In the genomic region with DNA sequence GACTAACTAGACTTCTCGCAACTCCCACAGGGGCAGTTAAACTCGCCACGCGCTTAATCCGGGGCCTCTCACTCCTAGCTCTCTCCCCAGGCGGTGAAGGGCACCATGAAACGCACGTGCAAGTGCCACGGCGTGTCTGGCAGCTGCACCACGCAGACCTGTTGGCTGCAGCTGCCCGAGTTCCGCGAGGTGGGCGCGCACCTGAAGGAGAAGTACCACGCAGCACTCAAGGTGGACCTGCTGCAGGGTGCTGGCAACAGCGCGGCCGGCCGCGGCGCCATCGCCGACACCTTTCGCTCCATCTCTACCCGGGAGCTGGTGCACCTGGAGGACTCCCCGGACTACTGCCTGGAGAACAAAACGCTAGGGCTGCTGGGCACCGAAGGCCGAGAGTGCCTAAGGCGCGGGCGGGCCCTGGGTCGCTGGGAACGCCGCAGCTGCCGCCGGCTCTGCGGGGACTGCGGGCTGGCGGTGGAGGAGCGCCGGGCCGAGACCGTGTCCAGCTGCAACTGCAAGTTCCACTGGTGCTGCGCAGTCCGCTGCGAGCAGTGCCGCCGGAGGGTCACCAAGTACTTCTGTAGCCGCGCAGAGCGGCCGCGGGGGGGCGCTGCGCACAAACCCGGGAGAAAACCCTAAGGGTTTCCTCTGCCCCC, we compare ENCODE assay signal across 1 cellular context.
TF ChIP-seq lines count a peak whose summit lies in the region.

No MANE protein-coding gene starts in this region.

TF ChIP-seq in HepG2, 621 proteins besides CTCF, POLR2A, EP300 and RAD21 (continued from another document and continues in another):
- TF ChIP-seq ZBTB40 (IDR thresholded peaks at IDR 0.05): no peak
- TF ChIP-seq ZBTB40 (CRISPR knock-in tag; IDR thresholded peaks at IDR 0.05): no peak; the same call in 1 of the 2 replicates
- TF ChIP-seq, protein P1, sequence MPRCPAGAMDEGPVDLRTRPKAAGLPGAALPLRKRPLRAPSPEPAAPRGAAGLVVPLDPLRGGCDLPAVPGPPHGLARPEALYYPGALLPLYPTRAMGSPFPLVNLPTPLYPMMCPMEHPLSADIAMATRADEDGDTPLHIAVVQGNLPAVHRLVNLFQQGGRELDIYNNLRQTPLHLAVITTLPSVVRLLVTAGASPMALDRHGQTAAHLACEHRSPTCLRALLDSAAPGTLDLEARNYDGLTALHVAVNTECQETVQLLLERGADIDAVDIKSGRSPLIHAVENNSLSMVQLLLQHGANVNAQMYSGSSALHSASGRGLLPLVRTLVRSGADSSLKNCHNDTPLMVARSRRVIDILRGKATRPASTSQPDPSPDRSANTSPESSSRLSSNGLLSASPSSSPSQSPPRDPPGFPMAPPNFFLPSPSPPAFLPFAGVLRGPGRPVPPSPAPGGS (CRISPR knock-in tag; IDR thresholded peaks at IDR 0.05): 0 out of 2 replicates have a peak, but pooled peaks have one; percentile 58
- peak; percentile 14; the same call in 1 of the 2 replicates for TF ChIP-seq TAF1 (CRISPR knock-in tag; IDR thresholded peaks at IDR 0.05)
- TF ChIP-seq ZNF687 (CRISPR knock-in tag; IDR thresholded peaks at IDR 0.05): peak; percentile 81
- TF ChIP-seq MAF1 (CRISPR knock-in tag; IDR thresholded peaks at IDR 0.05; ENCODE audit: borderline replicate concordance): no peak
- 0 out of 2 replicates have a peak, but pooled peaks have one; percentile 32 for TF ChIP-seq ZMAT3 (CRISPR knock-in tag; conservative IDR thresholded peaks at IDR 0.05)
- 0 out of 2 replicates have a peak, but pooled peaks have one; percentile 25 for TF ChIP-seq ZC3H13 (CRISPR knock-in tag; IDR thresholded peaks at IDR 0.05)
- TF ChIP-seq RCOR2 (CRISPR knock-in tag; IDR thresholded peaks at IDR 0.05): no peak
- TF ChIP-seq MBD4 (IDR thresholded peaks at IDR 0.05; ENCODE audit: borderline replicate concordance, low read length): no peak
- no peak for TF ChIP-seq MIER3 (CRISPR knock-in tag; IDR thresholded peaks at IDR 0.05; ENCODE audit: borderline replicate concordance)
- TF ChIP-seq GATA4 (IDR thresholded peaks at IDR 0.05; ENCODE audit: borderline replicate concordance, low read depth): no peak
- peak; percentile 49; the same call in 1 of the 2 replicates for TF ChIP-seq ZNF790 (CRISPR knock-in tag; IDR thresholded peaks at IDR 0.05; ENCODE audit: borderline replicate concordance)
- TF ChIP-seq, protein P2, sequence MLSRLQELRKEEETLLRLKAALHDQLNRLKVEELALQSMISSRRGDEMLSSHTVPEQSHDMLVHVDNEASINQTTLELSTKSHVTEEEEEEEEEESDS (CRISPR knock-in tag; IDR thresholded peaks at IDR 0.05; ENCODE audit: borderline replicate concordance): 0 out of 2 replicates have a peak, but pooled peaks have one; percentile 31
- TF ChIP-seq PATZ1 (CRISPR knock-in tag; IDR thresholded peaks at IDR 0.05): no peak
- no peak for TF ChIP-seq NFYB (CRISPR knock-in tag; IDR thresholded peaks at IDR 0.05)
- peak; percentile 45; the same call in 1 of the 2 replicates for TF ChIP-seq HDAC1 (CRISPR knock-in tag; IDR thresholded peaks at IDR 0.05)
- TF ChIP-seq, protein P3, sequence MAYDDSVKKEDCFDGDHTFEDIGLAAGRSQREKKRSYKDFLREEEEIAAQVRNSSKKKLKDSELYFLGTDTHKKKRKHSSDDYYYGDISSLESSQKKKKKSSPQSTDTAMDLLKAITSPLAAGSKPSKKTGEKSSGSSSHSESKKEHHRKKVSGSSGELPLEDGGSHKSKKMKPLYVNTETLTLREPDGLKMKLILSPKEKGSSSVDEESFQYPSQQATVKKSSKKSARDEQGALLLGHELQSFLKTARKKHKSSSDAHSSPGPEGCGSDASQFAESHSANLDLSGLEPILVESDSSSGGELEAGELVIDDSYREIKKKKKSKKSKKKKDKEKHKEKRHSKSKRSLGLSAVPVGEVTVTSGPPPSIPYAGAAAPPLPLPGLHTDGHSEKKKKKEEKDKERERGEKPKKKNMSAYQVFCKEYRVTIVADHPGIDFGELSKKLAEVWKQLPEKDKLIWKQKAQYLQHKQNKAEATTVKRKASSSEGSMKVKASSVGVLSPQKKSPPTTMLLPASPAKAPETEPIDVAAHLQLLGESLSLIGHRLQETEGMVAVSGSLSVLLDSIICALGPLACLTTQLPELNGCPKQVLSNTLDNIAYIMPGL (CRISPR knock-in tag; IDR thresholded peaks at IDR 0.05; ENCODE audit: borderline replicate concordance in 1 of 2, low read depth in 1 of 2): peak; percentile 72 to 84; a peak in 3 of 4 replicates
- TF ChIP-seq SALL2 (CRISPR knock-in tag; IDR thresholded peaks at IDR 0.05): 0 out of 2 replicates have a peak, but pooled peaks have one; percentile 27
- TF ChIP-seq, protein P4, sequence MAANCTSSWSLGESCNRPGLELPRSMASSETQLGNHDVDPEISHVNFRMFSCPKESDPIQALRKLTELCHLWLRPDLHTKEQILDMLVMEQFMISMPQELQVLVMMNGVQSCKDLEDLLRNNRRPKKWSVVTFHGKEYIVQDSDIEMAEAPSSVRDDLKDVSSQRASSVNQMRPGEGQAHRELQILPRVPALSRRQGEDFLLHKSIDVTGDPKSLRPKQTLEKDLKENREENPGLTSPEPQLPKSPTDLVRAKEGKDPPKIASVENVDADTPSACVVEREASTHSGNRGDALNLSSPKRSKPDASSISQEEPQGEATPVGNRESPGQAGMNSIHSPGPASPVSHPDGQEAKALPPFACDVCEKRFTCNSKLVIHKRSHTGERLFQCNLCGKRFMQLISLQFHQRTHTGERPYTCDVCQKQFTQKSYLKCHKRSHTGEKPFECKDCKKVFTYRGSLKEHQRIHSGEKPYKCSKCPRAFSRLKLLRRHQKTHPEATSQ (CRISPR knock-in tag; IDR thresholded peaks at IDR 0.05; ENCODE audit: borderline replicate concordance): 0 out of 2 replicates have a peak, but pooled peaks have one; percentile 34
- TF ChIP-seq SRY (CRISPR knock-in tag; IDR thresholded peaks at IDR 0.05): 0 out of 2 replicates have a peak, but pooled peaks have one; percentile 52
- TF ChIP-seq PPARG (CRISPR knock-in tag; conservative IDR thresholded peaks at IDR 0.05): no peak
- TF ChIP-seq, protein P5, sequence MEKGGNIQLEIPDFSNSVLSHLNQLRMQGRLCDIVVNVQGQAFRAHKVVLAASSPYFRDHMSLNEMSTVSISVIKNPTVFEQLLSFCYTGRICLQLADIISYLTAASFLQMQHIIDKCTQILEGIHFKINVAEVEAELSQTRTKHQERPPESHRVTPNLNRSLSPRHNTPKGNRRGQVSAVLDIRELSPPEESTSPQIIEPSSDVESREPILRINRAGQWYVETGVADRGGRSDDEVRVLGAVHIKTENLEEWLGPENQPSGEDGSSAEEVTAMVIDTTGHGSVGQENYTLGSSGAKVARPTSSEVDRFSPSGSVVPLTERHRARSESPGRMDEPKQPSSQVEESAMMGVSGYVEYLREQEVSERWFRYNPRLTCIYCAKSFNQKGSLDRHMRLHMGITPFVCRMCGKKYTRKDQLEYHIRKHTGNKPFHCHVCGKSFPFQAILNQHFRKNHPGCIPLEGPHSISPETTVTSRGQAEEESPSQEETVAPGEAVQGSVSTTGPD (CRISPR knock-in tag; IDR thresholded peaks at IDR 0.05): no peak
- TF ChIP-seq ZSCAN25 (CRISPR knock-in tag; IDR thresholded peaks at IDR 0.05): no peak
- TF ChIP-seq, protein P6, sequence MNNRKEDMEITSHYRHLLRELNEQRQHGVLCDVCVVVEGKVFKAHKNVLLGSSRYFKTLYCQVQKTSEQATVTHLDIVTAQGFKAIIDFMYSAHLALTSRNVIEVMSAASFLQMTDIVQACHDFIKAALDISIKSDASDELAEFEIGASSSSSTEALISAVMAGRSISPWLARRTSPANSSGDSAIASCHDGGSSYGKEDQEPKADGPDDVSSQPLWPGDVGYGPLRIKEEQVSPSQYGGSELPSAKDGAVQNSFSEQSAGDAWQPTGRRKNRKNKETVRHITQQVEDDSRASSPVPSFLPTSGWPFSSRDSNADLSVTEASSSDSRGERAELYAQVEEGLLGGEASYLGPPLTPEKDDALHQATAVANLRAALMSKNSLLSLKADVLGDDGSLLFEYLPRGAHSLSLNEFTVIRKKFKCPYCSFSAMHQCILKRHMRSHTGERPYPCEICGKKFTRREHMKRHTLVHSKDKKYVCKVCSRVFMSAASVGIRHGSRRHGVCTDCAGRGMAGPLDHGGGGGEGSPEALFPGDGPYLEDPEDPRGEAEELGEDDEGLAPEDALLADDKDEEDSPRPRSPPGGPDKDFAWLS (CRISPR knock-in tag; IDR thresholded peaks at IDR 0.05; ENCODE audit: borderline replicate concordance): no peak
